In the genomic region with DNA sequence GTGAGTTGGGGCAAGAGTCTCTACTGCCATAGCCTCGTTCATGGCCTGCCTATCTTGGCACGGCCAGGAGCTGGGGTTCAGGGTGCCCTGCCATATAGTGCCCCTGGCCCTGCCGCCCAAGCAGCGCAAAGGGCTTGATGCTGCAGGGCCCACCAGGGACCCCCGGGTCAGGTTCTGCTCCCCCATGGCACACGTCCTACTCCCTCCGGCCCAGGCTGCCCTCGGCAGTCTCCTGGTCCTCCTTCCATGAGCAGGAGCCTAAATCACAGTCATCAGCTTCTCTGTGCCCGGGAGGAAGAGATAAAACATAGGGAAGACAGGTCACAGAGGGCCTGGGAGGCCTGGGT, we compare ENCODE assay signal across 1 cellular context.
TF ChIP-seq lines count a peak whose summit lies in the region.

No MANE protein-coding gene starts in this region.

TF ChIP-seq in GM23338, 12 proteins besides CTCF, POLR2A, EP300 and RAD21 (continued from another document):
- TF ChIP-seq ZNF462 (CRISPR knock-in tag; IDR thresholded peaks at IDR 0.05) (no peak), JUNB (IDR thresholded peaks at IDR 0.05; ENCODE audit: unreplicated experiment) (no peak), ZNF331 (CRISPR knock-in tag; IDR thresholded peaks at IDR 0.05; ENCODE audit: low read depth) (no peak), POLR2AphosphoS5 (IDR thresholded peaks at IDR 0.05; ENCODE audit: low read depth) (no peak), NANOG (IDR thresholded peaks at IDR 0.05; ENCODE audit: borderline replicate concordance) (no peak)
- TF ChIP-seq, protein P1, sequence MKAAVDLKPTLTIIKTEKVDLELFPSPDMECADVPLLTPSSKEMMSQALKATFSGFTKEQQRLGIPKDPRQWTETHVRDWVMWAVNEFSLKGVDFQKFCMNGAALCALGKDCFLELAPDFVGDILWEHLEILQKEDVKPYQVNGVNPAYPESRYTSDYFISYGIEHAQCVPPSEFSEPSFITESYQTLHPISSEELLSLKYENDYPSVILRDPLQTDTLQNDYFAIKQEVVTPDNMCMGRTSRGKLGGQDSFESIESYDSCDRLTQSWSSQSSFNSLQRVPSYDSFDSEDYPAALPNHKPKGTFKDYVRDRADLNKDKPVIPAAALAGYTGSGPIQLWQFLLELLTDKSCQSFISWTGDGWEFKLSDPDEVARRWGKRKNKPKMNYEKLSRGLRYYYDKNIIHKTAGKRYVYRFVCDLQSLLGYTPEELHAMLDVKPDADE (IDR thresholded peaks at IDR 0.05) = no peak
- TF ChIP-seq, protein P2, sequence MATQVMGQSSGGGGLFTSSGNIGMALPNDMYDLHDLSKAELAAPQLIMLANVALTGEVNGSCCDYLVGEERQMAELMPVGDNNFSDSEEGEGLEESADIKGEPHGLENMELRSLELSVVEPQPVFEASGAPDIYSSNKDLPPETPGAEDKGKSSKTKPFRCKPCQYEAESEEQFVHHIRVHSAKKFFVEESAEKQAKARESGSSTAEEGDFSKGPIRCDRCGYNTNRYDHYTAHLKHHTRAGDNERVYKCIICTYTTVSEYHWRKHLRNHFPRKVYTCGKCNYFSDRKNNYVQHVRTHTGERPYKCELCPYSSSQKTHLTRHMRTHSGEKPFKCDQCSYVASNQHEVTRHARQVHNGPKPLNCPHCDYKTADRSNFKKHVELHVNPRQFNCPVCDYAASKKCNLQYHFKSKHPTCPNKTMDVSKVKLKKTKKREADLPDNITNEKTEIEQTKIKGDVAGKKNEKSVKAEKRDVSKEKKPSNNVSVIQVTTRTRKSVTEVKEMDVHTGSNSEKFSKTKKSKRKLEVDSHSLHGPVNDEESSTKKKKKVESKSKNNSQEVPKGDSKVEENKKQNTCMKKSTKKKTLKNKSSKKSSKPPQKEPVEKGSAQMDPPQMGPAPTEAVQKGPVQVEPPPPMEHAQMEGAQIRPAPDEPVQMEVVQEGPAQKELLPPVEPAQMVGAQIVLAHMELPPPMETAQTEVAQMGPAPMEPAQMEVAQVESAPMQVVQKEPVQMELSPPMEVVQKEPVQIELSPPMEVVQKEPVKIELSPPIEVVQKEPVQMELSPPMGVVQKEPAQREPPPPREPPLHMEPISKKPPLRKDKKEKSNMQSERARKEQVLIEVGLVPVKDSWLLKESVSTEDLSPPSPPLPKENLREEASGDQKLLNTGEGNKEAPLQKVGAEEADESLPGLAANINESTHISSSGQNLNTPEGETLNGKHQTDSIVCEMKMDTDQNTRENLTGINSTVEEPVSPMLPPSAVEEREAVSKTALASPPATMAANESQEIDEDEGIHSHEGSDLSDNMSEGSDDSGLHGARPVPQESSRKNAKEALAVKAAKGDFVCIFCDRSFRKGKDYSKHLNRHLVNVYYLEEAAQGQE (IDR thresholded peaks at IDR 0.05; ENCODE audit: unreplicated experiment) = no peak
